In genomic region chr20:59743767-59744485, GRCh38 we compare ENCODE assay signal across 10 cellular contexts.
DNase-seq lines count a peak whose midpoint lies in the region; ATAC-seq and TF ChIP-seq lines count a peak whose summit lies in the region.
"Had no signal": no experiment of that assay in that cellular context is flagged by ENCODE, and none has a peak within 500 bp of the region (broad histone marks: within the 10 kb centered on the region; RNA-seq: fewer than 3 reads in every experiment).

No MANE protein-coding gene starts in this region.

- no peak overlapping the region for H3K27ac Mint-ChIP-seq in effector memory CD8-positive, alpha-beta T cell
- H3K27ac Mint-ChIP-seq: T-cell had no signal

- no peaks in the 10 kb centered on the region for H3K9me3 Mint-ChIP-seq in effector memory CD8-positive, alpha-beta T cell
- H3K9me3 Mint-ChIP-seq: T-cell had no signal

- no peak for ATAC-seq in effector memory CD8-positive, alpha-beta T cell (replicated peaks)
- no peak for ATAC-seq in HG02870 (IDR thresholded peaks at IDR 0.05; ENCODE audit: unreplicated experiment)
- no peak for ATAC-seq in heart left ventricle
- ATAC-seq: T-cell had no signal

- H3K27me3 ChIP-seq in MG63, result no peaks in the 10 kb centered on the region
- peaks cover 0 to 10% (median under 1%) of the 10 kb centered on the region in 9 donors for H3K27me3 ChIP-seq in heart left ventricle

- no peaks in the 10 kb centered on the region for H3K36me3 ChIP-seq in MG63
- H3K36me3 ChIP-seq in heart left ventricle, result no peaks in the 10 kb centered on the region

- H3K27me3 Mint-ChIP-seq in effector memory CD8-positive, alpha-beta T cell, result peaks cover under 1 to 47% of the 10 kb centered on the region in 2 donors

- WGBS in heart left ventricle, 4 donors, result 73 to 88% (median 78%) methylated on average over 15 to 21 of the region's 21 CpGs

- H3K36me3 Mint-ChIP-seq in effector memory CD8-positive, alpha-beta T cell (ENCODE audit: insufficient read depth), result peaks cover 3% of the 10 kb centered on the region
- H3K36me3 Mint-ChIP-seq: T-cell had no signal

- no peaks in the 10 kb centered on the region for H3K9me3 ChIP-seq in MG63
- H3K9me3 ChIP-seq in heart left ventricle, result no peaks in the 10 kb centered on the region

- TF ChIP-seq POLR2A in heart left ventricle (IDR thresholded peaks at IDR 0.05), result no peak

- TF ChIP-seq CTCF in AG10803 (conservative IDR thresholded peaks at IDR 0.05; ENCODE audit: low read length) (peak; percentile 7; the same call in 1 of the 2 replicates), heart left ventricle (IDR thresholded peaks at IDR 0.05) (no peak)

- intact Hi-C loops in heart left ventricle (cut with DNase I), result no loop called here

- DNase-seq in AG10803 (ENCODE audit: low read depth) (peak; percentile 22), GM03348 (ENCODE audit: low spot score) (peak; percentile 44), MG63 (peak; percentile 31), cerebellar cortex (ENCODE audit: low spot score) (peak; percentile 36), epidermal melanocyte (ENCODE audit: insufficient read length, low spot score) (no peak), heart left ventricle (no peak)
- DNase-seq in effector memory CD8-positive, alpha-beta T cell, result no peak
- DNase-seq: GOT3, T-cell had no signal

- H3K4me1 Mint-ChIP-seq in effector memory CD8-positive, alpha-beta T cell (ENCODE audit: low read depth in 2 of 2), result no peaks in the 10 kb centered on the region
- H3K4me1 Mint-ChIP-seq: T-cell had no signal

- no peak overlapping the region for H3K27ac ChIP-seq in heart left ventricle

- no peak overlapping the region for H3K4me3 Mint-ChIP-seq in effector memory CD8-positive, alpha-beta T cell
- H3K4me3 Mint-ChIP-seq: T-cell had no signal

- H3K4me1 ChIP-seq in heart left ventricle, result peaks cover 0 to 9% (median 0%) of the 10 kb centered on the region in 12 donors

- no peak overlapping the region for H3K4me3 ChIP-seq in AG10803 (ENCODE audit: low read length)
- no peak overlapping the region for H3K4me3 ChIP-seq in MG63
- H3K4me3 ChIP-seq in heart left ventricle, result no peak overlapping the region

Comparison
In these comparisons a context has a peak if more than half of its experiments do, and no peak if none do; other contexts are left out.
1. DNase-seq: peak in AG10803 (single experiment), GM03348 (single experiment), MG63 (single experiment) and cerebellar cortex (single experiment); none in effector memory CD8-positive, alpha-beta T cell (0 of 3), epidermal melanocyte (single experiment) and heart left ventricle (0 of 5).